ENCODE assay signal across 1 cellular context in the genomic region with DNA sequence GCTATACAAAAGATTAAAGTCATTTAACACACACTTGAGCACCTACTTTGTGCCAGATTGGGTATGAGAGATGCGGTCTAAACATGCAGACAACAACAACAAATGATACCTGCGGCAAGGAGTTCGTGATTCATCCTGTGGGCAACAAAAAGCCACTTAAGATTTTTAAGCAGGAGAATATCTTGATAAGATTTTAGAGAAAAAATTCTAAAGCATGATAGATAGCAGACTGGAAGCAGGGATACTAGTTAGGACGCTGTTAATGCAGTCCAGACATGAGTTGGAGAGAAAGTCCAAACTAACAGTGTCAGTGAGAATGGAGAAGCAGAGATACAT.
TF ChIP-seq lines count a peak whose summit lies in the region.

No MANE protein-coding gene starts in this region.

TF ChIP-seq in K562, 482 proteins besides CTCF, POLR2A, EP300 and RAD21 (continued from another document):
- TF ChIP-seq, protein P1, sequence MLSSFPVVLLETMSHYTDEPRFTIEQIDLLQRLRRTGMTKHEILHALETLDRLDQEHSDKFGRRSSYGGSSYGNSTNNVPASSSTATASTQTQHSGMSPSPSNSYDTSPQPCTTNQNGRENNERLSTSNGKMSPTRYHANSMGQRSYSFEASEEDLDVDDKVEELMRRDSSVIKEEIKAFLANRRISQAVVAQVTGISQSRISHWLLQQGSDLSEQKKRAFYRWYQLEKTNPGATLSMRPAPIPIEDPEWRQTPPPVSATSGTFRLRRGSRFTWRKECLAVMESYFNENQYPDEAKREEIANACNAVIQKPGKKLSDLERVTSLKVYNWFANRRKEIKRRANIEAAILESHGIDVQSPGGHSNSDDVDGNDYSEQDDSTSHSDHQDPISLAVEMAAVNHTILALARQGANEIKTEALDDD (IDR thresholded peaks at IDR 0.05): peak; percentile 85
- 0 out of 2 replicates have a peak, but pooled peaks have one; percentile 12 for TF ChIP-seq SP1 (CRISPR knock-in tag; IDR thresholded peaks at IDR 0.05)
- TF ChIP-seq BACH1 (tag; IDR thresholded peaks at IDR 0.05): 0 out of 2 replicates have a peak, but pooled peaks have one; percentile 3
- 0 out of 4 replicates have a peak, but pooled peaks of 1 of the 2 experiments have one; percentile 4 for TF ChIP-seq KDM1A (IDR thresholded peaks at IDR 0.05)
